ENCODE assay signal across 8 cellular contexts in the genomic region with DNA sequence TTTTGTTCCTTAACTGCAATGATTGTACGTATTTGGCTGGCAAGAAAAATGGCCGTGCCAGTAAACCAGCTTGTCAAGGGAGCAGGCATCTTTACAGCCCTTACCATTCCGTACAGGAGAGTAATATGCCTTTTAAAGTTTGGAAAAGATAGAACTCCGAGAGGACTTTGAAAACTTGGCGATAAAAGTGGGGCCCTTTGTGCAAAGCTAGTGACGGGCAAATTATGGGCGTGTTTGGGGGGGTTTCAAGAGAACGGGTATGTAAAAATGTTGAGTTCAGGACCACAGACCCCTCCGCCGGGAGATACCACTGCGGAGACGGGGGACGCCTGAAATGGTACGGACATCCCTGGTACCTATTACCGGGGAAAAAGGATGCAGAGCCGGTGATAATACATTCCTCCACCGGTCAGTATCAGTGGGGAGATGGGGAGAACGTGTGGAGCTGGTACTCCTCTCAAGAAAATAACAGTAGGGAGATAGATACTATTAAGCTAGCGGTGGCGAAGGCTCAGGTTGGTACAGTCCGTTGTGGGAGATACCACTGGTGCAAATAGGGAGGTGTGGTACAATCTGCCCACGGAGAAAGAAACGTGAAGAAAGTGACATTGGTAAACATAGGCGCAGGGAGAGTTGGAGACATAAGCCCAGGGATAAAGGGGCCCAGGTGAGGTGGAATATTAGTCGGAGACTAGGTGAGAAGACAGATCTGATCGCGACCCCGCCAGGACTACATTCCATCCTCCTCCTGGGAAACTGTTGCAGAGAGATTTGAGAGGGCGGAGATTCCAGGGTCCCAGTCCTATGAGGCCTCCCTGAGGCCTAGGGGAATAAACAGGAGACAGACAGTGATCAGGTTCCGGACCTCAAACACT. TPM values are rescaled to one million over a fixed set of nuclear protein-coding genes. Genes with fewer than 3 reads are reported as not detected.
DNase-seq lines count a peak whose midpoint lies in the region; ATAC-seq and TF ChIP-seq lines count a peak whose summit lies in the region.

No MANE protein-coding gene starts in this region.

- peak overlapping the region; percentile 99 for H3K27ac Mint-ChIP-seq in activated CD4-positive, alpha-beta T cell treated with anti-CD3 and anti-CD28 coated beads for 36 hours

- no peaks in the 10 kb centered on the region for H3K9me3 Mint-ChIP-seq in activated CD4-positive, alpha-beta T cell treated with anti-CD3 and anti-CD28 coated beads for 36 hours (ENCODE audit: low read depth)

- peak; percentile 77 for DNase-seq in EH (ENCODE audit: low read depth)
- DNase-seq in NCI-H226 = peak; percentile 40
- DNase-seq in activated CD4-positive, alpha-beta T cell treated with anti-CD3 and anti-CD28 coated beads for 36 hours = peak; percentile 84
- DNase-seq in choroid plexus epithelial cell (ENCODE audit: low read depth) = peak; percentile 90
- no peak for DNase-seq in kidney epithelial cell (ENCODE audit: low read depth)
- DNase-seq in stimulated activated CD4-positive, alpha-beta T cell treated with anti-CD3 and anti-CD28 coated beads, Interleukin-12 subunit alpha, Interleukin-12 subunit beta, amount 100 ng/mL, for 4 hours = peak; percentile 71

- no peaks in the 10 kb centered on the region for H3K36me3 Mint-ChIP-seq in activated CD4-positive, alpha-beta T cell treated with anti-CD3 and anti-CD28 coated beads for 36 hours (ENCODE audit: low read depth)

- ATAC-seq in HG02885 (IDR thresholded peaks at IDR 0.05; ENCODE audit: poor library complexity, unreplicated experiment) (peak; percentile 55), HG03469 (IDR thresholded peaks at IDR 0.05; ENCODE audit: unreplicated experiment) (no peak)
- ATAC-seq in activated CD4-positive, alpha-beta T cell treated with anti-CD3 and anti-CD28 coated beads for 36 hours = peak; percentile 57

- peak overlapping the region; percentile 85 for H3K4me3 Mint-ChIP-seq in activated CD4-positive, alpha-beta T cell treated with anti-CD3 and anti-CD28 coated beads for 36 hours

- CTCF ChIA-PET in activated CD4-positive, alpha-beta T cell treated with anti-CD3 and anti-CD28 coated beads for 36 hours (lab: Charles Lee) = interaction anchor here (0.6 to 1.0 kb wide), 2 partner anchors 57 to 167 kb away, joined by 3 read pairs; no protein-coding TSS in a partner anchor

- no peaks in the 10 kb centered on the region for H3K27me3 ChIP-seq in kidney epithelial cell (ENCODE audit: control insufficient read depth, insufficient read depth, low read length)

- intact Hi-C loops in activated CD4-positive, alpha-beta T cell treated with anti-CD3 and anti-CD28 coated beads for 36 hours (cut with DNase I, micrococcal nuclease) = loop anchor here (2.0 to 10.0 kb wide), 5 partner anchors 84 to 826 kb away; a partner anchor contains a TSS

- no peaks in the 10 kb centered on the region for H3K27me3 Mint-ChIP-seq in activated CD4-positive, alpha-beta T cell treated with anti-CD3 and anti-CD28 coated beads for 36 hours

- TF ChIP-seq CTCF in choroid plexus epithelial cell (conservative IDR thresholded peaks at IDR 0.05; ENCODE audit: low read depth, low read length) = no peak
- TF ChIP-seq CTCF in kidney epithelial cell (IDR thresholded peaks at IDR 0.05; ENCODE audit: insufficient read depth, low read length, poor library complexity, severe bottlenecking) = no peak

- H3K4me3 ChIP-seq in choroid plexus epithelial cell (ENCODE audit: low read depth, low read length) (peak overlapping the region; percentile 70), kidney epithelial cell (ENCODE audit: low read depth, low read length) (peak overlapping the region; percentile 64)

- POLR2A ChIA-PET in activated CD4-positive, alpha-beta T cell treated with anti-CD3 and anti-CD28 coated beads for 36 hours (lab: Charles Lee) = interaction anchor here (1.1 kb wide), 1 partner anchor 371 kb away, joined by 3 read pairs; no protein-coding TSS in a partner anchor

- no peaks in the 10 kb centered on the region for H3K36me3 ChIP-seq in kidney epithelial cell (ENCODE audit: control insufficient read depth, insufficient read depth, low read length)

- peaks cover 14% of the 10 kb centered on the region for H3K4me1 Mint-ChIP-seq in activated CD4-positive, alpha-beta T cell treated with anti-CD3 and anti-CD28 coated beads for 36 hours

RNA-seq across cellular contexts. Expression of a gene that starts 14.5 kb away (rescaled TPM):
- total RNA-seq in activated CD4-positive, alpha-beta T cell treated with anti-CD3 and anti-CD28 coated beads for 36 hours = not detected
- total RNA-seq in kidney epithelial cell = not detected in 2 replicates

RNA-seq across cellular contexts. Expression of a gene that starts 17.5 kb away (rescaled TPM):
- 1 to 10 TPM; 8.0 to 9.3 TPM for total RNA-seq in activated CD4-positive, alpha-beta T cell treated with anti-CD3 and anti-CD28 coated beads for 36 hours
- 3.3 and 3.6 TPM in 2 replicates for total RNA-seq in kidney epithelial cell

RNA-seq across cellular contexts. Expression of a gene that starts 50.2 kb away (rescaled TPM):
- total RNA-seq in activated CD4-positive, alpha-beta T cell treated with anti-CD3 and anti-CD28 coated beads for 36 hours = 1 to 10 TPM; 1.7 to 1.8 TPM
- 0.75 and 2.8 TPM in 2 replicates for total RNA-seq in kidney epithelial cell
